In genomic region chr6:29527564-29527963, GRCh38 we compare ENCODE assay signal across 32 cellular contexts. TPM values are rescaled to one million over a fixed set of nuclear protein-coding genes. Genes with fewer than 3 reads are reported as not detected.
DNase-seq lines count a peak whose midpoint lies in the region; FAIRE-seq and TF ChIP-seq lines count a peak whose summit lies in the region.
"Had no signal": no experiment of that assay in that cellular context is flagged by ENCODE, and none has a peak within 500 bp of the region (broad histone marks: within the 10 kb centered on the region; RNA-seq: fewer than 3 reads in every experiment).

No MANE protein-coding gene starts in this region.

- H3K36me3 ChIP-seq in esophagus muscularis mucosa (no peaks in the 10 kb centered on the region), vagina (no peaks in the 10 kb centered on the region), MM.1S (replicated peaks; ENCODE audit: insufficient read depth, low read length) (no peaks in the 10 kb centered on the region)
- H3K36me3 ChIP-seq: BE2C, BLaER1 had no signal

- H3K9ac ChIP-seq in MM.1S (ENCODE audit: low read length) = no peak overlapping the region
- H3K9ac ChIP-seq: BLaER1 had no signal

- H3K27ac Mint-ChIP-seq in chondrocyte (ENCODE audit: unreplicated experiment) = no peak overlapping the region
- H3K27ac Mint-ChIP-seq: CD14-positive monocyte; CD4-positive, alpha-beta memory T cell; CD4-positive, CD25-positive, alpha-beta regulatory T cell had no signal

- no peak overlapping the region for H3K27ac ChIP-seq in esophagus muscularis mucosa (replicated peaks in 1 of 4)
- H3K27ac ChIP-seq in vagina = no peak overlapping the region
- H3K27ac ChIP-seq in MM.1S (ENCODE audit: low read length) = no peak overlapping the region
- H3K27ac ChIP-seq: BLaER1 had no signal

- no peaks in the 10 kb centered on the region for H3K9me3 Mint-ChIP-seq in chondrocyte (ENCODE audit: low read depth)
- H3K9me3 Mint-ChIP-seq: CD8-positive, alpha-beta memory T cell had no signal

- 60% methylated on average over 2 of the region's 2 CpGs for WGBS in esophagus muscularis mucosa

- intact Hi-C loops in esophagus muscularis mucosa (cut with DNase I) = no loop called here
- intact Hi-C loops in vagina (cut with DNase I) = no loop called here

- no peaks in the 10 kb centered on the region for H3K36me3 Mint-ChIP-seq in chondrocyte (ENCODE audit: low read depth)
- H3K36me3 Mint-ChIP-seq: CD14-positive monocyte; CD4-positive, alpha-beta memory T cell; CD4-positive, CD25-positive, alpha-beta regulatory T cell; CD8-positive, alpha-beta memory T cell had no signal

- no peaks in the 10 kb centered on the region for H3K79me2 ChIP-seq in MM.1S (ENCODE audit: low read length)

- H3K4me1 Mint-ChIP-seq in chondrocyte (ENCODE audit: low read depth) = no peaks in the 10 kb centered on the region
- H3K4me1 Mint-ChIP-seq: CD14-positive monocyte; CD4-positive, CD25-positive, alpha-beta regulatory T cell; CD8-positive, alpha-beta memory T cell had no signal

- no peak overlapping the region for H3K4me3 Mint-ChIP-seq in chondrocyte (ENCODE audit: unreplicated experiment)
- H3K4me3 Mint-ChIP-seq: CD14-positive monocyte; CD4-positive, alpha-beta memory T cell; CD4-positive, CD25-positive, alpha-beta regulatory T cell; CD8-positive, alpha-beta memory T cell had no signal

- no peaks in the 10 kb centered on the region for H3F3A ChIP-seq in MM.1S (ENCODE audit: insufficient read depth, low read length)

- no peak overlapping the region for H2AFZ ChIP-seq in MM.1S (ENCODE audit: low read length)

- H4K20me1 ChIP-seq in MM.1S (ENCODE audit: insufficient read depth, low read length) = no peaks in the 10 kb centered on the region
- H4K20me1 ChIP-seq: BLaER1 had no signal

- peak; percentile 64 for DNase-seq in chondrocyte (ENCODE audit: low spot score)
- DNase-seq in esophagus muscularis mucosa (ENCODE audit: extremely low spot score) = peak; percentile 79
- DNase-seq in mucosa of gallbladder (ENCODE audit: low spot score) = peak; percentile 0
- peak; percentile 52 to 58 for DNase-seq in vagina (ENCODE audit: extremely low spot score in 2 of 2)
- no peak for DNase-seq in MM.1S
- DNase-seq in SW480 (ENCODE audit: low spot score) = no peak
- DNase-seq in stimulated activated CD4-positive, alpha-beta T cell treated with anti-CD3 and anti-CD28 coated beads, Interleukin-2, amount 100 ng/mL, for 24 hours = no peak
- DNase-seq in urothelium cell line (ENCODE audit: low spot score) = no peak
- DNase-seq: 8988T; ACHN; BE2C; C1 segment of cervical spinal cord; CD4-positive, alpha-beta memory T cell; CD4-positive, CD25-positive, alpha-beta regulatory T cell; CD8-positive, alpha-beta memory T cell; COR-L47; DMS 273 treated with DMSO at 0.1 percent for 48 hours; DMS153; DMS53; DMS79; DND-41; EL; GDM1 had no signal

- H3K27me3 ChIP-seq in esophagus muscularis mucosa = no peaks in the 10 kb centered on the region
- H3K27me3 ChIP-seq in vagina = no peaks in the 10 kb centered on the region
- H3K27me3 ChIP-seq in MM.1S (replicated peaks; ENCODE audit: insufficient read depth, low read length) = no peaks in the 10 kb centered on the region
- H3K27me3 ChIP-seq: BLaER1 had no signal

- TF ChIP-seq POLR2A in esophagus muscularis mucosa (IDR thresholded peaks at IDR 0.05; ENCODE audit: low read depth) (no peak), vagina (IDR thresholded peaks at IDR 0.05) (no peak)

- H3K9me3 ChIP-seq in esophagus muscularis mucosa (no peaks in the 10 kb centered on the region), vagina (no peaks in the 10 kb centered on the region), MM.1S (replicated peaks; ENCODE audit: insufficient read depth, low read length) (no peaks in the 10 kb centered on the region)
- H3K9me3 ChIP-seq: BE2C had no signal

- TF ChIP-seq EP300 in esophagus muscularis mucosa (IDR thresholded peaks at IDR 0.05) = no peak

- H3K9me2 ChIP-seq in MM.1S (replicated peaks; ENCODE audit: insufficient read depth, low read length) = no peaks in the 10 kb centered on the region

- no peak for FAIRE-seq in urothelium cell line (lab: Jason Lieb, UNC)
- FAIRE-seq: A204.1, GM12878, GM12892, GM18507 had no signal

- H3K4me3 ChIP-seq in esophagus muscularis mucosa (no peak overlapping the region), vagina (no peak overlapping the region), MM.1S (ENCODE audit: low read length) (no peak overlapping the region)
- H3K4me3 ChIP-seq: BLaER1, GM12878 had no signal

- peaks cover 5% of the 10 kb centered on the region for H3K27me3 Mint-ChIP-seq in chondrocyte (ENCODE audit: low read depth)

- TF ChIP-seq CTCF in chondrocyte (IDR thresholded peaks at IDR 0.05) (no peak), esophagus muscularis mucosa (IDR thresholded peaks at IDR 0.05) (no peak), vagina (IDR thresholded peaks at IDR 0.05) (no peak), MM.1S (IDR thresholded peaks at IDR 0.05; ENCODE audit: low read length) (no peak)

- no peaks in the 10 kb centered on the region for H3K4me1 ChIP-seq in esophagus muscularis mucosa
- no peaks in the 10 kb centered on the region for H3K4me1 ChIP-seq in vagina
- no peaks in the 10 kb centered on the region for H3K4me1 ChIP-seq in MM.1S (ENCODE audit: low read length)
- H3K4me1 ChIP-seq: BE2C, BLaER1 had no signal

- H3K4me2 ChIP-seq in MM.1S (ENCODE audit: low read depth, low read length) = no peak overlapping the region
- H3K4me2 ChIP-seq: BLaER1 had no signal

RNA-seq across cellular contexts. Expression of gene UBD, which starts 32.0 kb away (rescaled TPM):
- total RNA-seq in chondrocyte = not detected in 3 replicates
- under 1 TPM in 1 of 4 donors, not detected in 3; 0.50 TPM for total RNA-seq in esophagus muscularis mucosa
- not detected for total RNA-seq in mucosa of gallbladder
- not detected for total RNA-seq in vagina
- total RNA-seq: A673; CD4-positive, alpha-beta memory T cell; CD4-positive, CD25-positive, alpha-beta regulatory T cell had no signal

RNA-seq across cellular contexts. Expression of gene MAS1L, which starts 39.8 kb away (rescaled TPM):
- total RNA-seq in chondrocyte = not detected in 3 replicates
- total RNA-seq in esophagus muscularis mucosa = under 1 TPM in 1 of 4 donors, not detected in 3; 0.33 TPM
- total RNA-seq in mucosa of gallbladder = 0.26 TPM
- total RNA-seq in vagina = not detected
- total RNA-seq: A673; CD4-positive, alpha-beta memory T cell; CD4-positive, CD25-positive, alpha-beta regulatory T cell; CD8-positive, alpha-beta memory T cell; Daoy; G401; GM12878 had no signal

RNA-seq across cellular contexts. Expression of gene OR2H2, which starts 57.4 kb away (rescaled TPM):
- total RNA-seq in chondrocyte = not detected in 3 replicates
- not detected for total RNA-seq in esophagus muscularis mucosa
- total RNA-seq in mucosa of gallbladder = not detected
- not detected for total RNA-seq in vagina
- total RNA-seq: A673; CD4-positive, alpha-beta memory T cell; CD4-positive, CD25-positive, alpha-beta regulatory T cell; CD8-positive, alpha-beta memory T cell; Daoy; G401; GM12878 had no signal

Comparison
In these comparisons a context has a peak if more than half of its experiments do, and no peak if none do; other contexts are left out.
1. DNase-seq: peak in chondrocyte (single experiment), esophagus muscularis mucosa (single experiment), mucosa of gallbladder (single experiment) and vagina (2 of 2); none in MM.1S (single experiment), SW480 (single experiment), stimulated activated CD4-positive, alpha-beta T cell treated with anti-CD3 and anti-CD28 coated beads, Interleukin-2, amount 100 ng/mL, for 24 hours (0 of 2) and urothelium cell line (single experiment).